9 cellular contexts compared by ENCODE assay signal in genomic region chr6:125002090-125002741, GRCh38. TPM values are rescaled to one million over a fixed set of nuclear protein-coding genes. Genes with fewer than 3 reads are reported as not detected.
DNase-seq lines count a peak whose midpoint lies in the region; TF ChIP-seq lines count a peak whose summit lies in the region.
"Had no signal": no experiment of that assay in that cellular context is flagged by ENCODE, and none has a peak within 500 bp of the region (broad histone marks: within the 10 kb centered on the region; RNA-seq: fewer than 3 reads in every experiment).

No MANE protein-coding gene starts in this region.

- no peak overlapping the region for H3K56ac ChIP-seq in mesendoderm (ENCODE audit: low read length)

- H3K4me3 Mint-ChIP-seq in MCF 10A (ENCODE audit: unreplicated experiment) = no peak overlapping the region
- H3K4me3 Mint-ChIP-seq in type B pancreatic cell = peak overlapping the region; percentile 60
- H3K4me3 Mint-ChIP-seq: T-helper 1 cell treated with Interleukin-12 subunit alpha and Interleukin-12 subunit beta and Interleukin-4 antibody, amounts not matched to agents 30 μg/mL and 1 μg/mL, for 36 hours had no signal

- BruUV-seq in MCF 10A (replicated peaks; lab: Mats Ljungman, UMichigan) (no TSS peak), mammary epithelial cell (replicated peaks; lab: Mats Ljungman, UMichigan) (no TSS peak)

- WGBS in mammary epithelial cell (ENCODE audit: low coverage, missing lambda C conversion rate) = 94% methylated on average over 11 of the region's 11 CpGs
- WGBS in mesendoderm (ENCODE audit: extremely low coverage, insufficient coverage, low lambda C conversion rate) = no CpG with 5 or more reads among the region's 11 CpGs

- H3K79me2 ChIP-seq in mammary epithelial cell (ENCODE audit: insufficient read depth, low read length) = peaks cover 84% of the 10 kb centered on the region
- H3K79me2 ChIP-seq in mesendoderm (ENCODE audit: control insufficient read depth, insufficient read depth, low read length) = no peaks in the 10 kb centered on the region

- H2AFZ ChIP-seq in mammary epithelial cell (ENCODE audit: low read depth, low read length) = no peak overlapping the region

- DNase-seq in MCF 10A (ENCODE audit: unreplicated experiment) = no peak
- no peak for DNase-seq in mammary epithelial cell
- DNase-seq in dedifferentiated amniotic fluid mesenchymal stem cell (ENCODE audit: extremely low spot score) = peak; percentile 36
- peak; percentile 78 for DNase-seq in mesendoderm
- no peak for DNase-seq in type B pancreatic cell (ENCODE audit: extremely low spot score, unreplicated experiment)
- no peak for DNase-seq in NCI-H526 (lab: John Stamatoyannopoulos, UW)
- DNase-seq in amniotic stem cell (lab: John Stamatoyannopoulos, UW) = no peak
- no peak for DNase-seq in activated T-cell treated with anti-CD3 and anti-CD28 coated beads, Interleukin-2, amount 50 U/mL, for 1 hour

- dilution Hi-C loops in mammary epithelial cell (cut with HindIII; ENCODE audit: low sequenced_read_pairs) = no loop called here

- POLR2A ChIA-PET in MCF 10A (lab: Yijun Ruan, JAX) = interaction anchor here (0.8 kb wide), 1 partner anchor 32 kb away, joined by 3 read pairs; no protein-coding TSS in a partner anchor

- no peak overlapping the region for H2AK5ac ChIP-seq in mesendoderm (ENCODE audit: low read length)

- H3K4me2 ChIP-seq in mammary epithelial cell (ENCODE audit: insufficient read depth, low read depth, low read length) (no peak overlapping the region), mesendoderm (ENCODE audit: low read length) (no peak overlapping the region)

- H2BK5ac ChIP-seq in mesendoderm (ENCODE audit: low read length) = no peak overlapping the region

- H3K9me3 Mint-ChIP-seq in MCF 10A (ENCODE audit: unreplicated experiment) = no peaks in the 10 kb centered on the region
- H3K9me3 Mint-ChIP-seq in type B pancreatic cell = no peaks in the 10 kb centered on the region
- H3K9me3 Mint-ChIP-seq: T-helper 1 cell treated with Interleukin-12 subunit alpha and Interleukin-12 subunit beta and Interleukin-4 antibody, amounts not matched to agents 30 μg/mL and 1 μg/mL, for 36 hours had no signal

- H3K36me3 ChIP-seq in mammary epithelial cell (ENCODE audit: insufficient read depth, low read length) (peaks cover 3% of the 10 kb centered on the region), mesendoderm (ENCODE audit: control insufficient read depth, insufficient read depth, low read length) (no peaks in the 10 kb centered on the region)

- no peaks in the 10 kb centered on the region for H3K27me3 Mint-ChIP-seq in MCF 10A (ENCODE audit: insufficient read depth, unreplicated experiment)
- no peaks in the 10 kb centered on the region for H3K27me3 Mint-ChIP-seq in type B pancreatic cell

- in situ Hi-C loops in mammary epithelial cell (cut with MboI; ENCODE audit: low sequenced_read_pairs in 2 of 2) = no loop called here

- H3K9me3 ChIP-seq in mammary epithelial cell (replicated peaks; ENCODE audit: insufficient read depth, low read length) = no peaks in the 10 kb centered on the region

- H3K36me3 Mint-ChIP-seq in MCF 10A (ENCODE audit: insufficient read depth, unreplicated experiment) (no peaks in the 10 kb centered on the region), type B pancreatic cell (peaks cover 21% of the 10 kb centered on the region)

- H3K27me3 ChIP-seq in mammary epithelial cell (ENCODE audit: insufficient read depth, low read length) (no peaks in the 10 kb centered on the region), mesendoderm (ENCODE audit: insufficient read depth, low read length, poor library complexity) (no peaks in the 10 kb centered on the region)

- H3K4me1 ChIP-seq in mammary epithelial cell (ENCODE audit: insufficient read depth, low read length) (peaks cover 20% of the 10 kb centered on the region), mesendoderm (ENCODE audit: control insufficient read depth, low read depth, low read length) (no peaks in the 10 kb centered on the region)

- no peak overlapping the region for H3K23ac ChIP-seq in mesendoderm (ENCODE audit: low read length)

- H3K4me3 ChIP-seq in mammary epithelial cell (replicated peaks in 1 of 3; ENCODE audit: insufficient read depth in 1 of 3, low read depth in 2 of 3, low read length in 3 of 3) (no peak overlapping the region), mesendoderm (ENCODE audit: low read length) (no peak overlapping the region)

- no peaks in the 10 kb centered on the region for H4K20me1 ChIP-seq in mammary epithelial cell (ENCODE audit: insufficient read depth, low read length)

- H3K27ac ChIP-seq in mammary epithelial cell (ENCODE audit: insufficient read depth, low read depth, low read length) (no peak overlapping the region), mesendoderm (ENCODE audit: low read depth, low read length) (no peak overlapping the region)

- no peak overlapping the region for H3K9ac ChIP-seq in mammary epithelial cell (ENCODE audit: insufficient read depth, low read length)
- H3K9ac ChIP-seq in mesendoderm (ENCODE audit: low read length) = no peak overlapping the region

- H4K5ac ChIP-seq in mesendoderm (ENCODE audit: low read length) = no peak overlapping the region

- intact Hi-C loops in MCF 10A (cut with micrococcal nuclease) = no loop called here
- intact Hi-C loops in mammary epithelial cell (cut with micrococcal nuclease) = no loop called here

- H2BK15ac ChIP-seq in mesendoderm (replicated peaks; ENCODE audit: low read depth) = no peak overlapping the region

- no peak overlapping the region for H2BK120ac ChIP-seq in mesendoderm (ENCODE audit: low read depth, low read length)

- CTCF ChIA-PET in MCF 10A (lab: Yijun Ruan, JAX) = no interaction called here
- CTCF ChIA-PET in mammary epithelial cell (lab: Charles Lee; ENCODE audit: low non-redundant PET) = no interaction called here

- TF ChIP-seq CTCF in MCF 10A (IDR thresholded peaks at IDR 0.05; ENCODE audit: unreplicated experiment) = no peak
- no peak for TF ChIP-seq CTCF in mammary epithelial cell (conservative IDR thresholded peaks at IDR 0.05 in 1 of 2, IDR thresholded peaks at IDR 0.05 in 1 of 2; ENCODE audit: extremely low read depth in 1 of 2, insufficient read depth in 1 of 2, low read depth in 1 of 2, low read length in 2 of 2)
- no peak for TF ChIP-seq CTCF in type B pancreatic cell (conservative IDR thresholded peaks at IDR 0.05)

- peaks cover 44% of the 10 kb centered on the region for H3K4me1 Mint-ChIP-seq in MCF 10A (ENCODE audit: insufficient read depth, unreplicated experiment)
- peaks cover 27% of the 10 kb centered on the region for H3K4me1 Mint-ChIP-seq in type B pancreatic cell (ENCODE audit: unreplicated experiment)

- H3K27ac Mint-ChIP-seq in MCF 10A (ENCODE audit: low read depth, unreplicated experiment) (peak overlapping the region; percentile 25), type B pancreatic cell (peak overlapping the region; percentile 61)
- H3K27ac Mint-ChIP-seq: T-helper 1 cell treated with Interleukin-12 subunit alpha and Interleukin-12 subunit beta and Interleukin-4 antibody, amounts not matched to agents 30 μg/mL and 1 μg/mL, for 36 hours had no signal

- no peak overlapping the region for H3K4ac ChIP-seq in mesendoderm (ENCODE audit: low read depth, low read length)

- H3K18ac ChIP-seq in mesendoderm (ENCODE audit: low read length) = no peak overlapping the region

- H3K79me1 ChIP-seq in mesendoderm (ENCODE audit: low read length) = peaks cover 1% of the 10 kb centered on the region

- H4K8ac ChIP-seq in mesendoderm (ENCODE audit: low read depth, low read length) = no peak overlapping the region

RNA-seq across cellular contexts. Expression of gene RNF217, which starts 40.0 kb away (rescaled TPM):
- total RNA-seq in MCF 10A (2022) (22.8 and 24.8 TPM in 2 replicates), mammary epithelial cell (100 to 1,000 TPM in 1 of 2 donors, 10 to 100 TPM in 1; 53.9 to 103 TPM), type B pancreatic cell (ENCODE audit: low replicate concordance) (22.1 and 49.6 TPM in 2 replicates)
- polyA plus RNA-seq in mammary epithelial cell = 25.5 TPM
- 54.8 TPM for polyA minus RNA-seq in mammary epithelial cell
- 5.0 TPM for polyA plus RNA-seq in mesendoderm (2013, experiment 1 of 2)
- 6.1 TPM for polyA plus RNA-seq in mesendoderm (2013, experiment 2 of 2)

Comparison
In these comparisons a context has a peak if more than half of its experiments do, and no peak if none do; other contexts are left out.
1. DNase-seq: peak in dedifferentiated amniotic fluid mesenchymal stem cell (single experiment) and mesendoderm (single experiment); none in MCF 10A (single experiment), mammary epithelial cell (single experiment), type B pancreatic cell (single experiment), NCI-H526 (0 of 2), amniotic stem cell (single experiment) and activated T-cell treated with anti-CD3 and anti-CD28 coated beads, Interleukin-2, amount 50 U/mL, for 1 hour (single experiment).